Comparison of ENCODE assay signal across 31 cellular contexts in the genomic region with DNA sequence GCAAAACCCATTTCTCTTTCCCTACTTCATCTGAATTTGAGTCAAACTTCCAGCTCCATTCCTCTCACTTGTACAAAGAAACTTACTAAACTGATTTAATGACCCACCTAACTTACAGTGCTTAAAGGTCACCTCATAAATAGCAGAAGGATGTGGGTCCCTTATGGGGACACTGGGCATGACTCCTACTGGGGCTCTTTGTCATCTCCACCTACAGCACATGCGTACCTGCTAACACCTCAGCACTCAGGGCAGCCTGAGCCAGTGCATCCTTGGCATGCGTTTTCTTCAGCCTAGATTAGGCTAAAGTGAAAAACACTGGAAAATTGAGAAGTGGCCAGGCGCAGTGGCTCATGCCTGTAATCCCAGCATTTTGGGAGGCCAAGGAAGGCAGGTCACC.
"Had no signal": no experiment of that assay in that cellular context is flagged by ENCODE, and none has a peak within 500 bp of the region (broad histone marks: within the 10 kb centered on the region; RNA-seq: fewer than 3 reads in every experiment).

No MANE protein-coding gene starts in this region.

- DNase-seq: natural killer cell; occipital lobe; ovary; posterior cingulate gyrus; psoas muscle; right cardiac atrium; spleen; stimulated activated CD4-positive, alpha-beta T cell treated with anti-CD3 and anti-CD28 coated beads, Interleukin-12 subunit alpha, Interleukin-12 subunit beta, amount 100 ng/mL, for 4 hours; stimulated activated CD4-positive, alpha-beta T cell treated with anti-CD3 and anti-CD28 coated beads, Interleukin-1b, Interleukin-23, amount 100 ng/mL, for 48 hours; stimulated activated CD4-positive, alpha-beta T cell treated with anti-CD3 and anti-CD28 coated beads, Interleukin-4, amount 100 ng/mL, for 1 hour; stimulated activated CD4-positive, alpha-beta T cell treated with anti-CD3 and anti-CD28 coated beads, Interleukin-4, amount 100 ng/mL, for 4 hours; stimulated activated CD8-positive, alpha-beta memory T cell treated with anti-CD3 and anti-CD28 coated beads, Interleukin-4, amount 100 ng/mL, for 48 hours; stimulated activated naive CD4-positive, alpha-beta T cell; stimulated activated naive CD8-positive, alpha-beta T cell treated with anti-CD3 and anti-CD28 coated beads, Interleukin-15, amount 100 ng/mL, for 72 hours; stimulated activated naive CD8-positive, alpha-beta T cell treated with anti-CD3 and anti-CD28 coated beads, Interleukin-15, Interleukin-2, amounts not matched to agents 100 U/mL and 50 U/mL, for 24 hours; substantia nigra; testis; tibial artery; transverse colon; upper lobe of right lung; uterus had no signal

- H3K4me1 Mint-ChIP-seq: nephron; neural progenitor cell; stimulated activated memory B cell treated with anti-CD40 and anti-IgM and Interleukin-4, amounts not matched to agents 10 μg/mL and 1 μg/mL and 100 μg/mL, for 72 hours; stimulated activated naive CD8-positive, alpha-beta T cell treated with anti-CD3 and anti-CD28 coated beads, Interleukin-15, amount 100 ng/mL, for 72 hours had no signal

- H3K36me3 ChIP-seq: neural progenitor cell, ovary, uterus had no signal

- H3K4me2 ChIP-seq: neural progenitor cell, smooth muscle cell had no signal

- H3K27me3 ChIP-seq: neural progenitor cell, ovary, spleen, suprapubic skin, testis, tibial artery, transverse colon, upper lobe of right lung, uterus had no signal

- ATAC-seq: psoas muscle; right cardiac atrium; sciatic nerve; stimulated activated memory B cell treated with anti-CD40 and anti-IgM and Interleukin-4, amounts not matched to agents 10 μg/mL and 1 μg/mL and 100 μg/mL, for 72 hours; stimulated activated naive CD8-positive, alpha-beta T cell treated with anti-CD3 and anti-CD28 coated beads, Interleukin-15, amount 100 ng/mL, for 72 hours; stimulated activated naive CD8-positive, alpha-beta T cell treated with anti-CD3 and anti-CD28 coated beads, Interleukin-15, Interleukin-2, amounts not matched to agents 100 U/mL and 50 U/mL, for 24 hours; upper lobe of right lung had no signal

- H3K27ac Mint-ChIP-seq: neural progenitor cell; progenitor cell of endocrine pancreas; stimulated activated memory B cell treated with anti-CD40 and anti-IgM and Interleukin-4, amounts not matched to agents 10 μg/mL and 1 μg/mL and 100 μg/mL, for 72 hours; stimulated activated naive CD8-positive, alpha-beta T cell treated with anti-CD3 and anti-CD28 coated beads, Interleukin-15, amount 100 ng/mL, for 72 hours; type B pancreatic cell had no signal

- H2AFZ ChIP-seq: neural progenitor cell, parathyroid adenoma had no signal

- H3K27ac ChIP-seq: neural progenitor cell, ovary, parathyroid adenoma, psoas muscle, skin epidermis, spleen, suprapubic skin, testis, tibial artery, transverse colon, upper lobe of right lung, uterus had no signal

- H3K9me3 Mint-ChIP-seq: natural killer cell; nephron; neural progenitor cell; stimulated activated memory B cell treated with anti-CD40 and anti-IgM and Interleukin-4, amounts not matched to agents 10 μg/mL and 1 μg/mL and 100 μg/mL, for 72 hours; stimulated activated naive CD8-positive, alpha-beta T cell treated with anti-CD3 and anti-CD28 coated beads, Interleukin-15, amount 100 ng/mL, for 72 hours; type B pancreatic cell had no signal

- H3K9me3 ChIP-seq: ovary, psoas muscle, spleen, suprapubic skin, testis, tibial artery, transverse colon, upper lobe of right lung, uterus had no signal

- H3K27me3 Mint-ChIP-seq: progenitor cell of endocrine pancreas; stimulated activated memory B cell treated with anti-CD40 and anti-IgM and Interleukin-4, amounts not matched to agents 10 μg/mL and 1 μg/mL and 100 μg/mL, for 72 hours; stimulated activated naive CD8-positive, alpha-beta T cell treated with anti-CD3 and anti-CD28 coated beads, Interleukin-15, amount 100 ng/mL, for 72 hours; type B pancreatic cell had no signal

- H3K36me3 Mint-ChIP-seq: neural progenitor cell had no signal

- H3K4me3 Mint-ChIP-seq: natural killer cell; nephron; neural progenitor cell; stimulated activated memory B cell treated with anti-CD40 and anti-IgM and Interleukin-4, amounts not matched to agents 10 μg/mL and 1 μg/mL and 100 μg/mL, for 72 hours; stimulated activated naive CD8-positive, alpha-beta T cell treated with anti-CD3 and anti-CD28 coated beads, Interleukin-15, amount 100 ng/mL, for 72 hours; type B pancreatic cell had no signal

- H3K4me1 ChIP-seq: neural progenitor cell, parathyroid adenoma, psoas muscle, suprapubic skin, testis, tibial artery, transverse colon, uterus had no signal

- H3K4me3 ChIP-seq: neural progenitor cell, ovary, psoas muscle, skin epidermis, smooth muscle cell, spleen, suprapubic skin, testis, tibial artery, transverse colon, upper lobe of right lung, uterus had no signal
